11 cellular contexts compared by ENCODE assay signal in genomic region chr10:22911889-22912762, GRCh38. TPM values are rescaled to one million over a fixed set of nuclear protein-coding genes. Genes with fewer than 3 reads are reported as not detected.
DNase-seq lines count a peak whose midpoint lies in the region; ATAC-seq, FAIRE-seq and TF ChIP-seq lines count a peak whose summit lies in the region.
"Had no signal": no experiment of that assay in that cellular context is flagged by ENCODE, and none has a peak within 500 bp of the region (broad histone marks: within the 10 kb centered on the region; RNA-seq: fewer than 3 reads in every experiment).

No MANE protein-coding gene starts in this region.

- no peak overlapping the region for H3K4me2 ChIP-seq in OCI-LY7 (ENCODE audit: low read length)

- POLR2A ChIA-PET in OCI-LY7 (lab: Charles Lee): interaction anchor here (0.8 kb wide), 1 partner anchor 13 kb away, joined by 3 read pairs; no protein-coding TSS in a partner anchor

- 0 out of 2 replicates have a peak, but pooled peaks cover 3% of the 10 kb centered on the region for H3K9me2 ChIP-seq in OCI-LY7 (ENCODE audit: insufficient read depth, low read length)

- WGBS in pancreas, 2 donors: 19 to 21% methylated on average over 10 of the region's 10 CpGs

- no peaks in the 10 kb centered on the region for H4K20me1 ChIP-seq in OCI-LY7 (ENCODE audit: insufficient read depth, low read length)

- no peak overlapping the region for H3K27ac Mint-ChIP-seq in CD14-positive monocyte

- BruUV-seq in OCI-LY7 (replicated peaks; lab: Mats Ljungman, UMichigan): no TSS peak

- peak; percentile 53 to 94 (median 82) for ATAC-seq in pancreas

- no peaks in the 10 kb centered on the region for H3K79me2 ChIP-seq in OCI-LY7 (ENCODE audit: insufficient read depth, low read depth, low read length)

- DNase-seq in M059J (ENCODE audit: low read depth) (peak; percentile 15), NCI-H446 (lab: John Stamatoyannopoulos, UW) (peak; percentile 66 to 90), cardiac fibroblast (ENCODE audit: low read depth in 2 of 2) (peak; percentile 13 to 86), pancreas (peak in 4 of 6 donors; percentile 33 to 75 (median 44)), OCI-LY7 (ENCODE audit: low spot score) (no peak), GM03348 (ENCODE audit: low spot score) (no peak), CD14-positive monocyte (ENCODE audit: low spot score) (no peak), head of caudate nucleus (no peak)
- DNase-seq: activated CD8-positive, alpha-beta memory T cell treated with anti-CD3 and anti-CD28 coated beads for 24 hours had no signal

- peaks cover 16 to 29% (median 20%) of the 10 kb centered on the region in 7 donors for H3K9me3 Mint-ChIP-seq in CD14-positive monocyte

- CTCF ChIA-PET in OCI-LY7 (lab: Charles Lee; ENCODE audit: unreplicated experiment): no interaction called here

- intact Hi-C loops in pancreas (cut with DNase I): no loop called here
- intact Hi-C loops in OCI-LY7 (cut with micrococcal nuclease; ENCODE audit: unreplicated experiment): no loop called here
- intact Hi-C loops in CD14-positive monocyte (cut with micrococcal nuclease): no loop called here
- intact Hi-C loops in head of caudate nucleus (cut with DNase I): no loop called here

- no peak overlapping the region for H3K4me3 Mint-ChIP-seq in CD14-positive monocyte

- no peaks in the 10 kb centered on the region for H3K27me3 ChIP-seq in pancreas
- H3K27me3 ChIP-seq: vagina had no signal

- H3K4me1 Mint-ChIP-seq in CD14-positive monocyte: no peaks in the 10 kb centered on the region

- no peak overlapping the region for H2AFZ ChIP-seq in OCI-LY7 (ENCODE audit: low read length)

- H3K4me1 ChIP-seq in pancreas: peaks cover 0 to 13% (median 0%) of the 10 kb centered on the region in 3 donors
- H3K4me1 ChIP-seq in OCI-LY7 (ENCODE audit: insufficient read depth, low read length, poor library complexity, severe bottlenecking): no peaks in the 10 kb centered on the region
- H3K4me1 ChIP-seq: vagina had no signal

- H3K4me3 ChIP-seq in cardiac fibroblast (replicated peaks in 1 of 2; ENCODE audit: low read depth in 2 of 2, low read length in 2 of 2) (no peak overlapping the region), pancreas (peak overlapping the region in 1 of 4 donors; percentile 11), OCI-LY7 (ENCODE audit: low read depth, low read length, poor library complexity, severe bottlenecking) (no peak overlapping the region)
- H3K4me3 ChIP-seq: vagina had no signal

- peak overlapping the region in 2 of 4 donors; percentile 29 to 33 for H3K27ac ChIP-seq in pancreas
- no peak overlapping the region for H3K27ac ChIP-seq in OCI-LY7 (ENCODE audit: low read depth, low read length, poor library complexity, severe bottlenecking)
- H3K27ac ChIP-seq: vagina had no signal

- H3K36me3 Mint-ChIP-seq in CD14-positive monocyte: no peaks in the 10 kb centered on the region

- H3K9me3 ChIP-seq in pancreas: no peaks in the 10 kb centered on the region
- H3K9me3 ChIP-seq in OCI-LY7 (ENCODE audit: low read length): no peaks in the 10 kb centered on the region
- H3K9me3 ChIP-seq: vagina had no signal

- FAIRE-seq in pancreas (lab: Jason Lieb, UNC): no peak

- H3K36me3 ChIP-seq in pancreas (no peaks in the 10 kb centered on the region), OCI-LY7 (ENCODE audit: insufficient read depth, low read length) (no peaks in the 10 kb centered on the region)
- H3K36me3 ChIP-seq: vagina had no signal

- H3K27me3 Mint-ChIP-seq in CD14-positive monocyte (ENCODE audit: low read depth in 3 of 3): peaks cover 0 to 2% (median 0%) of the 10 kb centered on the region in 3 donors

- TF ChIP-seq CTCF in cardiac fibroblast (IDR thresholded peaks at IDR 0.05; ENCODE audit: low read depth, low read length) (no peak), pancreas (IDR thresholded peaks at IDR 0.05) (no peak), OCI-LY7 (conservative IDR thresholded peaks at IDR 0.05; ENCODE audit: low read length) (no peak), CD14-positive monocyte (IDR thresholded peaks at IDR 0.05) (no peak)

RNA-seq across cellular contexts. Expression of gene ARMC3, which starts 15.7 kb away (rescaled TPM):
- total RNA-seq in M059J (2014; rRNA removed; shearing (Covaris generic)): 0.10 TPM in 1 of 2 replicates, not detected in the other
- total RNA-seq in pancreas: under 1 TPM in 1 of 6 donors, not detected in 5; 0.25 TPM
- polyA plus RNA-seq in pancreas: under 1 TPM in 1 of 2 donors, not detected in 1; 0.05 TPM
- not detected in 2 replicates for total RNA-seq in OCI-LY7 (2014; rRNA removed; shearing (Covaris generic))
- not detected in 2 replicates for total RNA-seq in OCI-LY7 (2022)
- polyA plus RNA-seq in CD14-positive monocyte: not detected
- total RNA-seq: vagina had no signal
- polyA plus RNA-seq: liver had no signal

Comparison
In these comparisons a context has a peak if more than half of its experiments do, and no peak if none do; other contexts are left out.
1. DNase-seq: peak in M059J (single experiment), NCI-H446 (2 of 2), cardiac fibroblast (2 of 2) and pancreas (4 of 6); none in OCI-LY7 (single experiment), GM03348 (single experiment), CD14-positive monocyte (single experiment) and head of caudate nucleus (0 of 42).